Comparison of ENCODE assay signal across 11 cellular contexts in the genomic region with DNA sequence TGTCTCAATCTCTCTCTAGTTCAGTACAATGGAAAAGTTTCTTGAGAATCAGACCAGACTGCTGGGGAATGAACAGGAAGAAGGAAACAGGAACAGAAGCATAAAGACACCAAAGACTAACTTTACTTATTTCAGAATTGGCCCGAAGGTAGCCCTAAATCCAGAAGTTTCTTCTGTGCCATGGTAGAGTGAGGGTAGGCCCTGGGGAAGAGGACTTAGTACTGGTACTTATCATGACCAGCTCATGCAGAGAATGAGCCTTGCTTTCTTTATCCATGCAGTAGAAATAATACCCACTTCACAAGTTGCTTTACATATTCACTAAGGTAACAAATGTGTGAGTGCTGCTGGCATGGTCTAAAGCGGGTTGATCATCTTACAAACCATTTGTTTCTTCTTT.
DNase-seq lines count a peak whose midpoint lies in the region; ATAC-seq, FAIRE-seq and TF ChIP-seq lines count a peak whose summit lies in the region.
"Had no signal": no experiment of that assay in that cellular context is flagged by ENCODE, and none has a peak within 500 bp of the region (broad histone marks: within the 10 kb centered on the region; RNA-seq: fewer than 3 reads in every experiment).

No MANE protein-coding gene starts in this region.

- FAIRE-seq in GM12878 (lab: Jason Lieb, UNC), result no peak

- 0 out of 2 replicates have a peak, but pooled peaks have one; percentile 0 for TF ChIP-seq POLR2A in GM12878 (IDR thresholded peaks at IDR 0.05; ENCODE audit: low read depth, low read length)
- no peak for TF ChIP-seq POLR2A in prostate gland (IDR thresholded peaks at IDR 0.05)

- H3K9me3 ChIP-seq in GM12878 (replicated peaks; ENCODE audit: control insufficient read depth, insufficient read depth, low read length) (no peaks in the 10 kb centered on the region), stomach smooth muscle (ENCODE audit: control insufficient read depth in 2 of 2, low read length in 2 of 2) (no peaks in the 10 kb centered on the region), prostate gland (no peaks in the 10 kb centered on the region)

- peaks cover 29% of the 10 kb centered on the region for H3K4me1 ChIP-seq in GM12878 (ENCODE audit: control insufficient read depth, insufficient read depth, low read length)
- H3K4me1 ChIP-seq in stomach smooth muscle (ENCODE audit: control insufficient read depth, insufficient read depth, low read length), result peaks cover 4% of the 10 kb centered on the region
- no peaks in the 10 kb centered on the region for H3K4me1 ChIP-seq in prostate gland (replicated peaks)

- no peak overlapping the region for H3K27ac Mint-ChIP-seq in activated CD4-positive, alpha-beta memory T cell treated with anti-CD3 and anti-CD28 coated beads, Interleukin-2, amount 10 ng/mL, durations not matched to agents 7 days and 5 days
- H3K27ac Mint-ChIP-seq: nephron had no signal

- H3K27me3 Mint-ChIP-seq in activated CD4-positive, alpha-beta memory T cell treated with anti-CD3 and anti-CD28 coated beads, Interleukin-2, amount 10 ng/mL, durations not matched to agents 7 days and 5 days, result no peaks in the 10 kb centered on the region

- in situ Hi-C loops in GM12878 (cut with MboI), result loop anchor here (10.0 kb wide), 2 partner anchors 513 to 873 kb away; a partner anchor contains a TSS

- DNase-seq in NOMO-1 treated with DMSO at 0.1 percent for 48 hours (lab: John Stamatoyannopoulos, UW; ENCODE audit: unreplicated experiment) (peak; percentile 59), NOMO-1 treated with dmso at 0.1 percent for 144 hours (lab: John Stamatoyannopoulos, UW; ENCODE audit: unreplicated experiment) (no peak), GM12878 (ENCODE audit: low read depth, low spot score) (no peak), NCI-H774 (lab: John Stamatoyannopoulos, UW) (no peak), prostate gland (ENCODE audit: low spot score) (no peak)
- no peak for DNase-seq in activated CD4-positive, alpha-beta memory T cell treated with anti-CD3 and anti-CD28 coated beads, Interleukin-2, amount 10 ng/mL, durations not matched to agents 7 days and 5 days
- DNase-seq: effector CD4-positive, alpha-beta T cell; NCI-H1105 had no signal

- no peak overlapping the region for H3K4me3 Mint-ChIP-seq in activated CD4-positive, alpha-beta memory T cell treated with anti-CD3 and anti-CD28 coated beads, Interleukin-2, amount 10 ng/mL, durations not matched to agents 7 days and 5 days
- H3K4me3 Mint-ChIP-seq: nephron had no signal

- BruUV-seq in GM12878 (replicated peaks; lab: Mats Ljungman, UMichigan), result no TSS peak

- peak overlapping the region; percentile 98 for H3K4me2 ChIP-seq in GM12878 (ENCODE audit: control insufficient read depth, insufficient read depth)

- POLR2A ChIA-PET in GM12878 (lab: Charles Lee), result interaction anchor here (1.0 to 2.9 kb wide), 6 partner anchors 26 to 74 kb away, joined by 3 to 17 read pairs (median 4); no protein-coding TSS in a partner anchor
- POLR2A ChIA-PET in activated CD4-positive, alpha-beta memory T cell treated with anti-CD3 and anti-CD28 coated beads, Interleukin-2, amount 10 ng/mL, durations not matched to agents 7 days and 5 days (lab: Charles Lee), result interaction anchor here (1.1 to 18.3 kb wide), 10 partner anchors 2 to 67 kb away, joined by 3 to 1515 read pairs (median 6); no protein-coding TSS in a partner anchor

- H3K9ac ChIP-seq in GM12878 (ENCODE audit: control insufficient read depth, insufficient read depth, low read length) (peak overlapping the region; percentile 71), stomach smooth muscle (ENCODE audit: low read length in 2 of 2) (no peak overlapping the region)

- H3K79me2 ChIP-seq in GM12878 (ENCODE audit: control insufficient read depth, insufficient read depth, low read length), result peaks cover 100% of the 10 kb centered on the region

- H3K9me3 Mint-ChIP-seq in activated CD4-positive, alpha-beta memory T cell treated with anti-CD3 and anti-CD28 coated beads, Interleukin-2, amount 10 ng/mL, durations not matched to agents 7 days and 5 days, result no peaks in the 10 kb centered on the region
- H3K9me3 Mint-ChIP-seq: nephron had no signal

- no peaks in the 10 kb centered on the region for H3K27me3 ChIP-seq in GM12878 (replicated peaks in 1 of 2; ENCODE audit: control insufficient read depth in 2 of 2, insufficient read depth in 2 of 2, low read length in 1 of 2)
- H3K27me3 ChIP-seq in stomach smooth muscle (ENCODE audit: control insufficient read depth in 1 of 2, insufficient read depth in 2 of 2, low read length in 2 of 2), result no peaks in the 10 kb centered on the region
- no peaks in the 10 kb centered on the region for H3K27me3 ChIP-seq in prostate gland (replicated peaks; ENCODE audit: insufficient read depth)

- H3K36me3 ChIP-seq in GM12878 (ENCODE audit: control insufficient read depth in 2 of 2, insufficient read depth in 2 of 2, low read length in 1 of 2) (peaks cover 6 to 7% of the 10 kb centered on the region in 2 experiments), stomach smooth muscle (ENCODE audit: control insufficient read depth in 2 of 2, insufficient read depth in 2 of 2, low read length in 2 of 2) (peaks cover 16 to 17% of the 10 kb centered on the region in 2 donors), prostate gland (no peaks in the 10 kb centered on the region)

- peaks cover 41% of the 10 kb centered on the region for H3K4me1 Mint-ChIP-seq in activated CD4-positive, alpha-beta memory T cell treated with anti-CD3 and anti-CD28 coated beads, Interleukin-2, amount 10 ng/mL, durations not matched to agents 7 days and 5 days

- no peak for TF ChIP-seq EP300 in GM12878 (IDR thresholded peaks at IDR 0.05; ENCODE audit: borderline replicate concordance in 1 of 2, control insufficient read depth in 1 of 2, low read depth in 2 of 2, low read length in 2 of 2)

- CTCF ChIA-PET in GM12878 (lab: Yijun Ruan, JAX), result interaction anchor here (1.4 to 13.9 kb wide), 5 partner anchors 6 to 99 kb away, joined by 4 to 114 read pairs (median 10); no protein-coding TSS in a partner anchor
- CTCF ChIA-PET in activated CD4-positive, alpha-beta memory T cell treated with anti-CD3 and anti-CD28 coated beads, Interleukin-2, amount 10 ng/mL, durations not matched to agents 7 days and 5 days (lab: Charles Lee), result interaction anchor here (1.7 to 3.0 kb wide), 2 partner anchors 21 to 58 kb away, joined by 5 to 13 read pairs; no protein-coding TSS in a partner anchor

- no peaks in the 10 kb centered on the region for H4K20me1 ChIP-seq in GM12878 (ENCODE audit: control insufficient read depth, insufficient read depth)

- intact Hi-C loops in GM12878 (cut with micrococcal nuclease; ENCODE audit: unreplicated experiment) (loop anchor here (10.0 kb wide), 2 partner anchors 273 to 513 kb away; no protein-coding TSS in a partner anchor), prostate gland (cut with DNase I) (no loop called here)

- H2AFZ ChIP-seq in GM12878 (ENCODE audit: control insufficient read depth, low read depth, low read length), result no peak overlapping the region

- peaks cover 42% of the 10 kb centered on the region for H3K36me3 Mint-ChIP-seq in activated CD4-positive, alpha-beta memory T cell treated with anti-CD3 and anti-CD28 coated beads, Interleukin-2, amount 10 ng/mL, durations not matched to agents 7 days and 5 days (ENCODE audit: low read depth)

- 2% methylated on average over 2 of the region's 2 CpGs for WGBS in GM12878 (ENCODE audit: insufficient coverage, insufficient replicate concordance, low lambda C conversion rate, missing lambda C conversion rate)
- 91% methylated on average over 2 of the region's 2 CpGs for WGBS in prostate gland

- TF ChIP-seq CTCF in GM12878 (IDR thresholded peaks at IDR 0.05 in 2 of 3, conservative IDR thresholded peaks at IDR 0.05 in 1 of 3; ENCODE audit: control insufficient read depth in 2 of 3, extremely low read depth in 1 of 3, insufficient read depth in 1 of 3, low read depth in 3 of 3, low read length in 3 of 3) (no peak), prostate gland (IDR thresholded peaks at IDR 0.05) (no peak)

- TF ChIP-seq RAD21 in GM12878 (IDR thresholded peaks at IDR 0.05; ENCODE audit: insufficient read depth, low read depth, low read length), result no peak

- RAD21 ChIA-PET in GM12878 (lab: Charles Lee; ENCODE audit: unreplicated experiment), result interaction anchor here (1.3 to 4.8 kb wide), 10 partner anchors 8 to 100 kb away, joined by 3 to 40 read pairs (median 4); no protein-coding TSS in a partner anchor

- SMC1A ChIA-PET in GM12878 (lab: Charles Lee; ENCODE audit: uncharacterized antibody, unreplicated experiment), result interaction anchor here (0.9 to 18.3 kb wide), 10 partner anchors 4 to 99 kb away, joined by 3 to 417 read pairs (median 11); no protein-coding TSS in a partner anchor

- ATAC-seq in HG02885 (IDR thresholded peaks at IDR 0.05; ENCODE audit: poor library complexity, unreplicated experiment), result peak; percentile 2
- ATAC-seq in GM12878, result peak; percentile 0; the same call in 1 of the 3 replicates

- H3K4me3 ChIP-seq in GM12878, result peak overlapping the region; percentile 96
- H3K4me3 ChIP-seq in stomach smooth muscle (ENCODE audit: low read length in 2 of 2), result no peak overlapping the region
- H3K4me3 ChIP-seq in prostate gland, result no peak overlapping the region

- H3K27ac ChIP-seq in GM12878 (ENCODE audit: control insufficient read depth, insufficient read depth), result peak overlapping the region; percentile 95
- peak overlapping the region; percentile 37 for H3K27ac ChIP-seq in stomach smooth muscle (ENCODE audit: low read length)
- H3K27ac ChIP-seq in prostate gland, result no peak overlapping the region

TF ChIP-seq in GM12878, 131 proteins besides CTCF, POLR2A, EP300 and RAD21 (continues in another document):
- TF ChIP-seq, protein P1, sequence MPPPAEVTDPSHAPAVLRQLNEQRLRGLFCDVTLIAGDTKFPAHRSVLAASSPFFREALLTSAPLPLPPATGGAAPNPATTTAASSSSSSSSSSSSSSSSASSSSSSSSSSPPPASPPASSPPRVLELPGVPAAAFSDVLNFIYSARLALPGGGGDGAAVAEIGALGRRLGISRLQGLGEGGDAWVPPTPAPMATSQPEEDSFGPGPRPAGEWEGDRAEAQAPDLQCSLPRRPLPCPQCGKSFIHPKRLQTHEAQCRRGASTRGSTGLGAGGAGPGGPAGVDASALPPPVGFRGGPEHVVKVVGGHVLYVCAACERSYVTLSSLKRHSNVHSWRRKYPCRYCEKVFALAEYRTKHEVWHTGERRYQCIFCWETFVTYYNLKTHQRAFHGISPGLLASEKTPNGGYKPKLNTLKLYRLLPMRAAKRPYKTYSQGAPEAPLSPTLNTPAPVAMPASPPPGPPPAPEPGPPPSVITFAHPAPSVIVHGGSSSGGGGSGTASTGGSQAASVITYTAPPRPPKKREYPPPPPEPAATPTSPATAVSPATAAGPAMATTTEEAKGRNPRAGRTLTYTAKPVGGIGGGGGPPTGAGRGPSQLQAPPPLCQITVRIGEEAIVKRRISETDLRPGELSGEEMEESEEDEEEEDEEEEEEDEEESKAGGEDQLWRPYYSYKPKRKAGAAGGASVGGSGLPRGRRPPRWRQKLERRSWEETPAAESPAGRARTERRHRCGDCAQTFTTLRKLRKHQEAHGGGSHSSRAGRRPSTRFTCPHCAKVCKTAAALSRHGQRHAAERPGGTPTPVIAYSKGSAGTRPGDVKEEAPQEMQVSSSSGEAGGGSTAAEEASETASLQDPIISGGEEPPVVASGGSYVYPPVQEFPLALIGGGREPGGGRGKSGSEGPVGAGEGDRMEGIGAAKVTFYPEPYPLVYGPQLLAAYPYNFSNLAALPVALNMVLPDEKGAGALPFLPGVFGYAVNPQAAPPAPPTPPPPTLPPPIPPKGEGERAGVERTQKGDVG (CRISPR knock-in tag; IDR thresholded peaks at IDR 0.05), result no peak

Comparison
In these comparisons a context has a peak if more than half of its experiments do, and no peak if none do; other contexts are left out.
1. H3K27ac ChIP-seq: peak in GM12878 (single experiment) and stomach smooth muscle (single experiment); none in prostate gland (0 of 2).